In genomic region chrX:12174358-12174757, GRCh38 we compare ENCODE assay signal across 28 cellular contexts. TPM values are rescaled to one million over a fixed set of nuclear protein-coding genes. Genes with fewer than 3 reads are reported as not detected.
DNase-seq lines count a peak whose midpoint lies in the region; ATAC-seq, FAIRE-seq and TF ChIP-seq lines count a peak whose summit lies in the region.
"Had no signal": no experiment of that assay in that cellular context is flagged by ENCODE, and none has a peak within 500 bp of the region (broad histone marks: within the 10 kb centered on the region; RNA-seq: fewer than 3 reads in every experiment).

No MANE protein-coding gene starts in this region.

- no peak overlapping the region for H3K9ac ChIP-seq in HepG2 (ENCODE audit: insufficient read depth, low read depth, low read length)
- H3K9ac ChIP-seq: GM23248 had no signal

- peaks cover 9% of the 10 kb centered on the region for H3K4me1 Mint-ChIP-seq in HFFc6 (ENCODE audit: low read depth)

- POLR2A ChIA-PET in HepG2 (lab: Yijun Ruan, JAX) = no interaction called here

- FAIRE-seq in HepG2 (lab: Jason Lieb, UNC) = no peak
- FAIRE-seq: GM12891, RCC 7860 had no signal

- intact Hi-C loops in HepG2 (cut with micrococcal nuclease; ENCODE audit: unreplicated experiment) = no loop called here

- no peak for TF ChIP-seq RAD21 in HepG2 (CRISPR knock-in tag; IDR thresholded peaks at IDR 0.05)

- 0% methylated on average over 2 of the region's 2 CpGs for WGBS in HepG2 (ENCODE audit: low lambda C conversion rate)

- no peak overlapping the region for H3K27ac Mint-ChIP-seq in HFFc6
- H3K27ac Mint-ChIP-seq: CD4-positive, alpha-beta T cell had no signal

- in situ Hi-C loops in HepG2 (cut with HindIII; ENCODE audit: extremely low pct_ligation_motif_present, low pct_unique_long_range_greater_than_20kb) = no loop called here

- no peaks in the 10 kb centered on the region for H3K9me3 ChIP-seq in SJSA1 (replicated peaks)
- no peaks in the 10 kb centered on the region for H3K9me3 ChIP-seq in HepG2 (ENCODE audit: low read length)
- H3K9me3 ChIP-seq: HAP-1 had no signal

- peak; percentile 0 for DNase-seq in HFFc6
- peak; percentile 19 to 33 for DNase-seq in SJSA1 (ENCODE audit: low read depth in 1 of 2, low spot score in 2 of 2)
- peak; percentile 14 for DNase-seq in fibroblast of mammary gland (ENCODE audit: low read depth)
- no peak for DNase-seq in HCEC 1CT
- DNase-seq in HepG2 (ENCODE audit: low spot score) = no peak
- no peak for DNase-seq in HuH-7 (ENCODE audit: low spot score)
- DNase-seq: CD4-positive, alpha-beta T cell; COR-L47; DMS79; GM23248; Kasumi-1; MM.1S; NCI-H1092; NCI-H1436; NCI-H187 treated with DMSO at 0.1 percent for 48 hours; NCI-H2107; NCI-H446 treated with DMSO at 0.1 percent for 48 hours; NK-92 treated with Interleukin-12 subunit alpha and Interleukin-12 subunit beta, amount 100 ng/mL, for 24 hours; T-helper 2 cell had no signal

- no peak for ATAC-seq in GM18505 (IDR thresholded peaks at IDR 0.05; ENCODE audit: unreplicated experiment)
- ATAC-seq in HepG2 = no peak
- ATAC-seq: Right ventricle myocardium inferior had no signal

- H3K9me3 Mint-ChIP-seq in HFFc6 = no peaks in the 10 kb centered on the region
- H3K9me3 Mint-ChIP-seq: CD4-positive, alpha-beta T cell had no signal

- H3K27me3 ChIP-seq in SJSA1 (replicated peaks) (no peaks in the 10 kb centered on the region), HepG2 (ENCODE audit: control insufficient read depth in 1 of 2, insufficient read depth in 2 of 2, low read length in 2 of 2) (no peaks in the 10 kb centered on the region)

- H3K36me3 ChIP-seq in SJSA1 (no peaks in the 10 kb centered on the region), HepG2 (replicated peaks in 1 of 2; ENCODE audit: control insufficient read depth in 1 of 2, insufficient read depth in 2 of 2, low read length in 2 of 2) (no peaks in the 10 kb centered on the region)
- H3K36me3 ChIP-seq: HAP-1 had no signal

- H3K4me1 ChIP-seq in SJSA1 (replicated peaks) (0 out of 2 replicates have a peak, but pooled peaks cover 3% of the 10 kb centered on the region), HepG2 (ENCODE audit: insufficient read depth, low read length) (no peaks in the 10 kb centered on the region)

- no peak overlapping the region for H3K4me2 ChIP-seq in HepG2 (ENCODE audit: low read depth, low read length)

- no peak overlapping the region for H3K4me3 Mint-ChIP-seq in HFFc6
- H3K4me3 Mint-ChIP-seq: CD4-positive, alpha-beta T cell had no signal

- H3K27me3 Mint-ChIP-seq in HFFc6 (ENCODE audit: insufficient read depth) = peaks cover 4% of the 10 kb centered on the region; the same call in 1 of the 2 replicates
- H3K27me3 Mint-ChIP-seq: CD4-positive, alpha-beta T cell had no signal

- H4K20me1 ChIP-seq in HepG2 (ENCODE audit: insufficient read depth, low read length) = no peaks in the 10 kb centered on the region

- TF ChIP-seq POLR2A in GM18505 (IDR thresholded peaks at IDR 0.05; ENCODE audit: borderline replicate concordance, extremely low read depth, insufficient read depth, insufficient read length) (no peak), HepG2 (IDR thresholded peaks at IDR 0.05; ENCODE audit: insufficient read depth in 1 of 2, low read depth in 2 of 2, low read length in 2 of 2) (no peak)

- TF ChIP-seq EP300 in HepG2 (IDR thresholded peaks at IDR 0.05; ENCODE audit: low read depth in 2 of 2, low read length in 2 of 2) (no peak), HepG2 (CRISPR knock-in tag; IDR thresholded peaks at IDR 0.05; ENCODE audit: borderline replicate concordance) (no peak)

- no peaks in the 10 kb centered on the region for H3K36me3 Mint-ChIP-seq in HFFc6 (ENCODE audit: low read depth)

- H3K4me3 ChIP-seq in SJSA1 (no peak overlapping the region), fibroblast of mammary gland (ENCODE audit: control insufficient read depth, low read depth, low read length) (no peak overlapping the region), HepG2 (replicated peaks in 1 of 3; ENCODE audit: insufficient read depth in 1 of 3, low read depth in 2 of 3, low read length in 3 of 3) (no peak overlapping the region)
- H3K4me3 ChIP-seq: GM23248, HAP-1 had no signal

- H3K27ac ChIP-seq in SJSA1 (no peak overlapping the region), HepG2 (ENCODE audit: extremely low read length, insufficient read depth, low read length) (no peak overlapping the region)
- H3K27ac ChIP-seq: GM23248 had no signal

- BruUV-seq in HepG2 (replicated peaks; lab: Mats Ljungman, UMichigan) = no TSS peak

- CTCF ChIA-PET in HepG2 (lab: Yijun Ruan, JAX; ENCODE audit: low intra/inter-chr PET ratio, low total read pairs) = no interaction called here

- no peaks in the 10 kb centered on the region for H3K79me2 ChIP-seq in HepG2 (ENCODE audit: insufficient read depth, low read length)

- H2AFZ ChIP-seq in HepG2 (ENCODE audit: low read length) = no peak overlapping the region
- H2AFZ ChIP-seq: GM23248 had no signal

- TF ChIP-seq CTCF in HFFc6 (IDR thresholded peaks at IDR 0.05) (no peak), fibroblast of mammary gland (conservative IDR thresholded peaks at IDR 0.05; ENCODE audit: control insufficient read depth, insufficient read depth, low read depth, low read length) (no peak), HepG2 (CRISPR knock-in tag; IDR thresholded peaks at IDR 0.05) (no peak)

TF ChIP-seq in HepG2, 621 proteins besides CTCF, POLR2A, EP300 and RAD21:
- TF ChIP-seq ZNF720 (CRISPR knock-in tag; IDR thresholded peaks at IDR 0.05) (no peak), ISL2 (CRISPR knock-in tag; IDR thresholded peaks at IDR 0.05) (no peak), SALL1 (CRISPR knock-in tag; IDR thresholded peaks at IDR 0.05) (no peak), CBFB (CRISPR knock-in tag; IDR thresholded peaks at IDR 0.05) (no peak), ZNF142 (CRISPR knock-in tag; IDR thresholded peaks at IDR 0.05) (no peak)

RNA-seq across cellular contexts. Expression of gene FRMPD4, which starts 36.1 kb away (rescaled TPM):
- total RNA-seq in HFFc6 (2021; fragmentation: NEBNext Ultra II Directional; extraction: Animal tissue kit (Norgen Biotek cat#: 25700)) = under 1 TPM; 0.09 to 0.55 (median 0.47) TPM
- total RNA-seq in SJSA1 (2014; rRNA removed; shearing (Covaris generic)) = 0.03 and 0.09 TPM in 2 replicates
- not detected in 2 replicates for total RNA-seq in HepG2 (2016; rRNA removed; fragmentation: Illumina TruSeq; extraction: Trizol)
- not detected in 2 replicates for total RNA-seq in HepG2 (2016; cell fraction: cytosol; rRNA removed; fragmentation: Illumina TruSeq; extraction: Trizol; ENCODE audit: low read depth)
- not detected in 2 replicates for total RNA-seq in HepG2 (2016; cell fraction: insoluble cytoplasmic fraction; rRNA removed; fragmentation: Illumina TruSeq; extraction: Trizol)
- not detected in 2 replicates for total RNA-seq in HepG2 (2016; cell fraction: membrane; rRNA removed; fragmentation: Illumina TruSeq; extraction: Trizol)
- not detected in 2 replicates for total RNA-seq in HepG2 (2016; cell fraction: nucleus; rRNA removed; fragmentation: Illumina TruSeq; extraction: Trizol)
- polyA plus RNA-seq in HepG2 (2011; rRNA removed) = not detected in 2 replicates
- not detected in 2 replicates for polyA plus RNA-seq in HepG2 (2011; cell fraction: cytosol; rRNA removed)
- polyA plus RNA-seq in HepG2 (2011; cell fraction: nucleus; rRNA removed) = not detected in 2 replicates
- not detected in 2 replicates for polyA plus RNA-seq in HepG2 (2012)
- polyA plus RNA-seq in HepG2 (2016; cell fraction: cytosol; fragmentation: Illumina TruSeq; extraction: Trizol; ENCODE audit: low read depth) = not detected in 2 replicates
- not detected in 2 replicates for polyA plus RNA-seq in HepG2 (2016; cell fraction: insoluble cytoplasmic fraction; fragmentation: Illumina TruSeq; extraction: Trizol; ENCODE audit: low read depth)
- polyA plus RNA-seq in HepG2 (2016; cell fraction: membrane; fragmentation: Illumina TruSeq; extraction: Trizol; ENCODE audit: low read depth) = not detected in 2 replicates
- not detected in 2 replicates for polyA plus RNA-seq in HepG2 (2016; cell fraction: nucleus; fragmentation: Illumina TruSeq; extraction: Trizol; ENCODE audit: insufficient read depth, low read depth)
- polyA minus RNA-seq in HepG2 (2011; rRNA and poly(A)+ RNA removed; ENCODE audit: low replicate concordance) = not detected in 2 replicates
- polyA minus RNA-seq in HepG2 (2011; cell fraction: cytosol; rRNA and poly(A)+ RNA removed) = not detected in 2 replicates
- polyA minus RNA-seq in HepG2 (2011; cell fraction: nucleus; rRNA and poly(A)+ RNA removed) = not detected in 2 replicates
- total RNA-seq: A673; CD4-positive, alpha-beta T cell; G401; GM23248; OCI-LY7; SK-MEL-5 had no signal

Comparison
In these comparisons a context has a peak if more than half of its experiments do, and no peak if none do; other contexts are left out.
1. DNase-seq: peak in HFFc6 (single experiment), SJSA1 (2 of 2) and fibroblast of mammary gland (single experiment); none in HCEC 1CT (single experiment), HepG2 (single experiment) and HuH-7 (single experiment).